In genomic region chr3:18010001-18010400, GRCh38 we compare ENCODE assay signal across 22 cellular contexts.
"Had no signal": no experiment of that assay in that cellular context is flagged by ENCODE, and none has a peak within 500 bp of the region (broad histone marks: within the 10 kb centered on the region; RNA-seq: fewer than 3 reads in every experiment).

No MANE protein-coding gene starts in this region.

- ATAC-seq: activated CD4-positive, alpha-beta T cell treated with anti-CD3 and anti-CD28 coated beads for 36 hours; activated CD8-positive, alpha-beta memory T cell treated with anti-CD3 and anti-CD28 coated beads, Interleukin-2, amount 10 ng/mL, durations not matched to agents 7 days and 5 days; activated CD8-positive, alpha-beta T cell treated with anti-CD3 and anti-CD28 coated beads, Interleukin-2, amount 10 ng/mL, durations not matched to agents 7 days and 5 days; activated naive CD8-positive, alpha-beta T cell treated with anti-CD3 and anti-CD28 coated beads, Interleukin-2, amount 50 U/mL, for 24 hours; foreskin keratinocyte; heart right ventricle; naive thymus-derived CD4-positive, alpha-beta T cell; stimulated activated naive B cell treated with anti-CD40 and anti-IgM and Interleukin-4, amounts not matched to agents 10 μg/mL and 1 μg/mL and 100 μg/mL, for 72 hours; T-helper 17 cell had no signal

- DNase-seq: activated CD4-positive, alpha-beta T cell treated with anti-CD3 and anti-CD28 coated beads for 36 hours; activated CD4-positive, CD25-positive, alpha-beta regulatory T cell; activated CD8-positive, alpha-beta memory T cell treated with anti-CD3 and anti-CD28 coated beads, Interleukin-2, amount 10 ng/mL, durations not matched to agents 7 days and 5 days; activated CD8-positive, alpha-beta T cell treated with anti-CD3 and anti-CD28 coated beads, Interleukin-2, amount 10 ng/mL, durations not matched to agents 7 days and 5 days; activated naive CD8-positive, alpha-beta T cell treated with anti-CD3 and anti-CD28 coated beads, Interleukin-2, amount 50 U/mL, for 24 hours; activated T-cell treated with anti-CD3 and anti-CD28 coated beads, Interleukin-2, amount 50 U/mL, for 48 hours; amygdala; effector CD8-positive, alpha-beta T cell; foreskin keratinocyte; heart right ventricle; naive thymus-derived CD4-positive, alpha-beta T cell; nucleus accumbens; stimulated activated CD4-positive, alpha-beta T cell treated with anti-CD3 and anti-CD28 coated beads, Interleukin-15, amount 100 ng/mL, for 24 hours; stimulated activated CD4-positive, alpha-beta T cell treated with anti-CD3 and anti-CD28 coated beads, Interleukin-2, amount 100 ng/mL, for 24 hours; stimulated activated naive B cell treated with anti-CD40 and anti-IgM and Interleukin-4, amounts not matched to agents 10 μg/mL and 1 μg/mL and 100 μg/mL, for 72 hours; stomach; T-helper 17 cell; thyroid gland; upper lobe of left lung had no signal

- H3K4me3 ChIP-seq: heart right ventricle, right atrium auricular region, smooth muscle cell, stomach, thyroid gland, upper lobe of left lung, vagina had no signal
